1 cellular context compared by ENCODE assay signal in the genomic region with DNA sequence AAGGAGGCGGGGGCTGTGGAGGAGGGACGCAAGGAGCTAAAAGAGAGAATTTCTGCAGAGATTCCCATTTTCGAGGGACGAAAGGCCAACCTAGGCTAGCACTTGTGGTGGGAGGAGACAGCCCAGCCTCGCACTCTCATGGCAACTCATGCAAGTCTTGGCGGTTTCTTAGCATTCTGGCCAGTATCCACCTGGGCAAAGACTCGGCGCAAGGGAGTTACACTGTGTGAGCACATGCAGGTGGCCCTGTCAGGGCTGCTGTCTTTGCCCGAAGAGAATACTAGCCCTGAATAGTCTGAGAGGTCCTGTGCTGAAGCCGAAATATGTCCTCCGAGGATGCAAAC.
TF ChIP-seq lines count a peak whose summit lies in the region.

No MANE protein-coding gene starts in this region.

TF ChIP-seq in H1, 55 proteins besides CTCF, POLR2A, EP300 and RAD21:
- TF ChIP-seq CBX5 (IDR thresholded peaks at IDR 0.05; ENCODE audit: low read depth, low read length) (no peak), ASH2L (IDR thresholded peaks at IDR 0.05; ENCODE audit: low read length) (no peak), RBBP5 (IDR thresholded peaks at IDR 0.05; ENCODE audit: borderline replicate concordance, low read depth, low read length) (no peak), BCL11A (IDR thresholded peaks at IDR 0.05; ENCODE audit: low read depth in 2 of 2, low read length in 2 of 2) (no peak), HDAC6 (IDR thresholded peaks at IDR 0.05; ENCODE audit: low read depth, low read length) (no peak), TBP (IDR thresholded peaks at IDR 0.05; ENCODE audit: low read depth, low read length) (no peak), KDM4A (IDR thresholded peaks at IDR 0.05; ENCODE audit: low read depth, low read length, severe bottlenecking) (no peak), TEAD4 (IDR thresholded peaks at IDR 0.05; ENCODE audit: low read depth, low read length) (no peak), YY1 (IDR thresholded peaks at IDR 0.05; ENCODE audit: low read depth, low read length) (no peak), SIX5 (IDR thresholded peaks at IDR 0.05; ENCODE audit: low read depth, low read length) (no peak), FOSL1 (IDR thresholded peaks at IDR 0.05; ENCODE audit: insufficient read depth, low read depth, low read length) (no peak), CHD7 (IDR thresholded peaks at IDR 0.05; ENCODE audit: insufficient replicate concordance, low read length) (no peak), SIRT6 (IDR thresholded peaks at IDR 0.05; ENCODE audit: low read length) (no peak), KDM1A (IDR thresholded peaks at IDR 0.05; ENCODE audit: borderline replicate concordance, low read length) (no peak), JUND (IDR thresholded peaks at IDR 0.05; ENCODE audit: low read length) (no peak), MAX (IDR thresholded peaks at IDR 0.05) (peak; percentile 55), SUZ12 (IDR thresholded peaks at IDR 0.05; ENCODE audit: low read length) (peak; percentile 39; the same call in 1 of the 2 replicates), BRCA1 (IDR thresholded peaks at IDR 0.05; ENCODE audit: low read depth, low read length) (no peak), TCF12 (IDR thresholded peaks at IDR 0.05; ENCODE audit: low read depth, low read length) (no peak), RNF2 (IDR thresholded peaks at IDR 0.05; ENCODE audit: borderline replicate concordance, low read depth, low read length, missing control alignments, poor library complexity, severe bottlenecking) (no peak), SP1 (IDR thresholded peaks at IDR 0.05; ENCODE audit: low read depth, low read length) (no peak), KDM5A (IDR thresholded peaks at IDR 0.05; ENCODE audit: low read length) (no peak), SAP30 (IDR thresholded peaks at IDR 0.05; ENCODE audit: insufficient read depth, insufficient replicate concordance, low read length) (no peak), SRF (IDR thresholded peaks at IDR 0.05; ENCODE audit: low read depth, low read length) (no peak), EGR1 (IDR thresholded peaks at IDR 0.05; ENCODE audit: borderline replicate concordance, low read depth, low read length) (0 out of 2 replicates have a peak, but pooled peaks have one; percentile 15), GTF2F1 (IDR thresholded peaks at IDR 0.05; ENCODE audit: borderline replicate concordance, low read depth, low read length) (no peak), RXRA (IDR thresholded peaks at IDR 0.05; ENCODE audit: insufficient read depth, low read depth, low read length) (no peak), CHD2 (IDR thresholded peaks at IDR 0.05; ENCODE audit: low read length) (no peak), CEBPB (IDR thresholded peaks at IDR 0.05; ENCODE audit: low read depth, low read length) (no peak), MAFK (IDR thresholded peaks at IDR 0.05; ENCODE audit: low read depth, low read length) (no peak), SP4 (IDR thresholded peaks at IDR 0.05; ENCODE audit: low read length) (no peak)
- TF ChIP-seq, protein P1, sequence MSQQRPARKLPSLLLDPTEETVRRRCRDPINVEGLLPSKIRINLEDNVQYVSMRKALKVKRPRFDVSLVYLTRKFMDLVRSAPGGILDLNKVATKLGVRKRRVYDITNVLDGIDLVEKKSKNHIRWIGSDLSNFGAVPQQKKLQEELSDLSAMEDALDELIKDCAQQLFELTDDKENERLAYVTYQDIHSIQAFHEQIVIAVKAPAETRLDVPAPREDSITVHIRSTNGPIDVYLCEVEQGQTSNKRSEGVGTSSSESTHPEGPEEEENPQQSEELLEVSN (IDR thresholded peaks at IDR 0.05) = peak; percentile 80
